9 cellular contexts compared by ENCODE assay signal in the genomic region with DNA sequence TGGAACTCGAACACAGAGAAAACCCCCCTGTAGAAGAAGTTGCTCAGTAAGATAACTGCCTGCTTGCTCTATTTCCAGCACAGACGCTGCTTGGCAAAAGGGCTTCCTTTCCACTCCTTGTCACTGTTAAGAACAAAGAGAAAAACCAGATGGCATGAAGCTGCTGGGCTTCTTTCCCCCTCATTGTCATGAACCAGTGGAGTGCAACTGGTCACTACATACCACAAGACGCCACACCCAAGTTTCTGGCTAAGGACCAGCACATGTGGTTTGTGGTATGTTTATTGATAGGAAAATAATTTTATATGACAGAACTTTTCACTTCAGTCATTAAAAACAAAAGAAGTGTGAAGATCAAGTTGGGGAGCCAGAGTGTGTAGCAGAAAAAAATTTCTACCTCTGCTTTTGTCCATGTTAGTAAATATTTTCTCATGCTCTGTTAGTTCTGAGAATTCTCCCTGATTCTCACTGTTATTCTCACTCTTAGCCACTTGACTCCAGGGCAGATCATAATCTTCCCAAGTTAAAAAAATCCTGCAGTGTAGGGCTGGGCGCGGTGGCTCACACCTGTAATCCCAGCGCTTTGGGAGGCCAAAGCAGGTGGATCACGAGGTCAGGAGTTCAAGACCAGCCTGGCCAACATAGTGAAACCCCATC. TPM values are rescaled to one million over a fixed set of nuclear protein-coding genes. Genes with fewer than 3 reads are reported as not detected.
DNase-seq lines count a peak whose midpoint lies in the region; ATAC-seq and TF ChIP-seq lines count a peak whose summit lies in the region.
"Had no signal": no experiment of that assay in that cellular context is flagged by ENCODE, and none has a peak within 500 bp of the region (broad histone marks: within the 10 kb centered on the region; RNA-seq: fewer than 3 reads in every experiment).

No MANE protein-coding gene starts in this region.

- intact Hi-C loops in breast epithelium (cut with DNase I; ENCODE audit: low total_unique reads), result no loop called here
- intact Hi-C loops in left colon (cut with DNase I, micrococcal nuclease), result no loop called here

- in situ Hi-C loops in HAP-1 (cut with MboI; ENCODE audit: low sequenced_read_pairs), result loop anchor here (10.0 kb wide), 1 partner anchor 101 kb away; no protein-coding TSS in a partner anchor

- no peaks in the 10 kb centered on the region for H3K27me3 ChIP-seq in breast epithelium
- H3K27me3 ChIP-seq in HAP-1 (ENCODE audit: low read depth), result no peaks in the 10 kb centered on the region
- H3K27me3 ChIP-seq: ascending aorta had no signal

- H3K27ac ChIP-seq in breast epithelium, result peak overlapping the region; percentile 38 to 40
- H3K27ac ChIP-seq: ascending aorta had no signal

- H3K4me1 ChIP-seq in breast epithelium, result no peaks in the 10 kb centered on the region
- H3K4me1 ChIP-seq in HAP-1, result no peaks in the 10 kb centered on the region
- H3K4me1 ChIP-seq: ascending aorta had no signal

- no peak for TF ChIP-seq POLR2A in breast epithelium (IDR thresholded peaks at IDR 0.05)

- H3K4me3 ChIP-seq in breast epithelium (no peak overlapping the region), HAP-1 (no peak overlapping the region)
- H3K4me3 ChIP-seq: ascending aorta had no signal

- ATAC-seq in left colon (peak; percentile 66), GM21737 (IDR thresholded peaks at IDR 0.05; ENCODE audit: unreplicated experiment) (no peak)

- H3K36me3 ChIP-seq in breast epithelium (no peaks in the 10 kb centered on the region), HAP-1 (replicated peaks) (peaks cover 26% of the 10 kb centered on the region)

- H3K9me3 ChIP-seq in breast epithelium (no peaks in the 10 kb centered on the region), HAP-1 (no peaks in the 10 kb centered on the region)
- H3K9me3 ChIP-seq: ascending aorta had no signal

- no peak for TF ChIP-seq CTCF in breast epithelium (IDR thresholded peaks at IDR 0.05)

- DNase-seq in AG08395 (ENCODE audit: low spot score) (peak; percentile 88), HS-5 (ENCODE audit: low read depth) (peak; percentile 49), breast epithelium (ENCODE audit: low spot score in 2 of 2) (no peak), left colon (peak; percentile 54 to 71), NCI-H128 (lab: John Stamatoyannopoulos, UW; ENCODE audit: unreplicated experiment) (no peak), HAP-1 (ENCODE audit: low spot score in 2 of 2) (no peak), amygdala (lab: John Stamatoyannopoulos, UW) (no peak)

RNA-seq across cellular contexts. Expression of a gene that starts 37.9 kb away (rescaled TPM):
- total RNA-seq in breast epithelium, result 100 to 1,000 TPM in 2 of 3 donors, 10 to 100 TPM in 1; 99.2 to 110 (median 101) TPM
- total RNA-seq in left colon, result 10 to 100 TPM; 90.8 to 92.9 TPM

RNA-seq across cellular contexts. Expression of a gene that starts 42.3 kb away (rescaled TPM):
- 10 to 100 TPM; 13.8 to 21.7 (median 20.3) TPM for total RNA-seq in breast epithelium
- total RNA-seq in left colon, result 10 to 100 TPM; 21.6 to 32.5 TPM

Comparison
In these comparisons a context has a peak if more than half of its experiments do, and no peak if none do; other contexts are left out.
1. DNase-seq: peak in AG08395 (single experiment), HS-5 (single experiment) and left colon (2 of 2); none in breast epithelium (0 of 2), NCI-H128 (single experiment), HAP-1 (0 of 2) and amygdala (0 of 56).